Comparison of ENCODE assay signal across 8 cellular contexts in genomic region chr10:6203331-6204062, GRCh38. TPM values are rescaled to one million over a fixed set of nuclear protein-coding genes. Genes with fewer than 3 reads are reported as not detected.
DNase-seq lines count a peak whose midpoint lies in the region; ATAC-seq and TF ChIP-seq lines count a peak whose summit lies in the region.

No MANE protein-coding gene starts in this region.

- no peaks in the 10 kb centered on the region for H3K9me3 Mint-ChIP-seq in T-helper 1 cell treated with Interleukin-12 subunit alpha and Interleukin-12 subunit beta and Interleukin-4 antibody, amounts not matched to agents 30 μg/mL and 1 μg/mL, for 36 hours

- intact Hi-C loops in sigmoid colon (cut with DNase I) = loop anchor here (1.0 to 5.0 kb wide), 4 partner anchors 40 to 197 kb away; partner anchors contain the start of gene RBM17

- no peaks in the 10 kb centered on the region for H3K9me3 ChIP-seq in sigmoid colon

- WGBS in sigmoid colon, 2 donors = 1% methylated on average over 76 of the region's 76 CpGs

- TF ChIP-seq CTCF in astrocyte of the cerebellum (IDR thresholded peaks at IDR 0.05; ENCODE audit: low read depth, low read length, missing control alignments) (peak; percentile 13), sigmoid colon (IDR thresholded peaks at IDR 0.05) (no peak)

- peaks cover 19% of the 10 kb centered on the region for H3K36me3 Mint-ChIP-seq in T-helper 1 cell treated with Interleukin-12 subunit alpha and Interleukin-12 subunit beta and Interleukin-4 antibody, amounts not matched to agents 30 μg/mL and 1 μg/mL, for 36 hours (ENCODE audit: low read depth)

- H3K4me1 Mint-ChIP-seq in T-helper 1 cell treated with Interleukin-12 subunit alpha and Interleukin-12 subunit beta and Interleukin-4 antibody, amounts not matched to agents 30 μg/mL and 1 μg/mL, for 36 hours (ENCODE audit: low read depth) = peaks cover 37% of the 10 kb centered on the region

- H3K27ac Mint-ChIP-seq in T-helper 1 cell treated with Interleukin-12 subunit alpha and Interleukin-12 subunit beta and Interleukin-4 antibody, amounts not matched to agents 30 μg/mL and 1 μg/mL, for 36 hours = peak overlapping the region; percentile 88

- peak; percentile 39 for ATAC-seq in GM19463 (IDR thresholded peaks at IDR 0.05; ENCODE audit: unreplicated experiment)
- ATAC-seq in HG03558 (IDR thresholded peaks at IDR 0.05; ENCODE audit: extremely low read depth, unreplicated experiment) = peak; percentile 14

- peak overlapping the region; percentile 97 for H3K4me3 Mint-ChIP-seq in T-helper 1 cell treated with Interleukin-12 subunit alpha and Interleukin-12 subunit beta and Interleukin-4 antibody, amounts not matched to agents 30 μg/mL and 1 μg/mL, for 36 hours

- H3K27me3 ChIP-seq in sigmoid colon = no peaks in the 10 kb centered on the region

- H3K4me3 ChIP-seq in astrocyte of the cerebellum (ENCODE audit: low read depth, low read length) (peak overlapping the region; percentile 77), sigmoid colon (peak overlapping the region; percentile 75 to 83 (median 80))

- H3K4me1 ChIP-seq in sigmoid colon = peaks cover 0 to 42% (median 31%) of the 10 kb centered on the region in 4 donors

- no peaks in the 10 kb centered on the region for H3K36me3 ChIP-seq in sigmoid colon

- no peaks in the 10 kb centered on the region for H3K27me3 Mint-ChIP-seq in T-helper 1 cell treated with Interleukin-12 subunit alpha and Interleukin-12 subunit beta and Interleukin-4 antibody, amounts not matched to agents 30 μg/mL and 1 μg/mL, for 36 hours (ENCODE audit: low read depth)

- DNase-seq in Caki2 (ENCODE audit: low read depth) (peak; percentile 77), astrocyte of the cerebellum (ENCODE audit: low read depth) (no peak), hippocampal formation (lab: John Stamatoyannopoulos, UW) (peak; percentile 38 to 80), sigmoid colon (peak; percentile 79), cerebellar cortex (ENCODE audit: low spot score) (no peak)

- H3K27ac ChIP-seq in sigmoid colon = peak overlapping the region; percentile 97 to 99 (median 98)

- TF ChIP-seq EP300 in sigmoid colon (IDR thresholded peaks at IDR 0.05) = no peak

- no peak for TF ChIP-seq POLR2A in sigmoid colon (IDR thresholded peaks at IDR 0.05)

- in situ Hi-C loops in Caki2 (cut with HindIII; ENCODE audit: low pct_unique_long_range_greater_than_20kb, low sequenced_read_pairs) = no loop called here
- in situ Hi-C loops in astrocyte of the cerebellum (cut with HindIII; ENCODE audit: low sequenced_read_pairs) = no loop called here

RNA-seq across cellular contexts. Expression of gene PFKFB3, which starts 0.8 kb away (rescaled TPM):
- total RNA-seq in Caki2 (2014; rRNA removed; shearing (Covaris generic); ENCODE audit: low replicate concordance) = 40.8 and 58.2 TPM in 2 replicates
- total RNA-seq in sigmoid colon = 10 to 100 TPM; 24.5 to 29.3 (median 28.5) TPM
- 10 to 100 TPM; 10.2 to 33.2 (median 13.9) TPM for polyA plus RNA-seq in sigmoid colon

Comparison
In these comparisons a context has a peak if more than half of its experiments do, and no peak if none do; other contexts are left out.
1. DNase-seq: peak in Caki2 (single experiment), hippocampal formation (2 of 2) and sigmoid colon (single experiment); none in astrocyte of the cerebellum (single experiment) and cerebellar cortex (single experiment).